ENCODE assay signal across 14 cellular contexts in genomic region chr18:48563027-48563426, GRCh38. TPM values are rescaled to one million over a fixed set of nuclear protein-coding genes. Genes with fewer than 3 reads are reported as not detected.
DNase-seq lines count a peak whose midpoint lies in the region; ATAC-seq and TF ChIP-seq lines count a peak whose summit lies in the region.
"Had no signal": no experiment of that assay in that cellular context is flagged by ENCODE, and none has a peak within 500 bp of the region (broad histone marks: within the 10 kb centered on the region; RNA-seq: fewer than 3 reads in every experiment).

No MANE protein-coding gene starts in this region.

- DNase-seq in A673 (ENCODE audit: low spot score) (peak; percentile 63), HK-2 (ENCODE audit: unreplicated experiment) (peak; percentile 46), amniotic epithelial cell (ENCODE audit: low read depth) (peak; percentile 80), hepatic stellate cell (ENCODE audit: low spot score) (peak; percentile 83), UCSD-AML1 (lab: John Stamatoyannopoulos, UW; ENCODE audit: unreplicated experiment) (no peak), Ammon's horn (ENCODE audit: low spot score) (no peak), T-helper 2 cell (no peak)
- DNase-seq: activated T-cell treated with anti-CD3 and anti-CD28 coated beads, Interleukin-2, amount 50 U/mL, for 48 hours; NCI-H748 treated with DMSO at 0.1 percent for 48 hours had no signal

- H3K27me3 ChIP-seq in A673 (replicated peaks; ENCODE audit: insufficient read depth, low read depth, low read length, poor library complexity), result no peaks in the 10 kb centered on the region
- H3K27me3 ChIP-seq: neutrophil had no signal

- no peaks in the 10 kb centered on the region for H3K36me3 ChIP-seq in A673 (ENCODE audit: insufficient read depth, low read length, poor library complexity, severe bottlenecking)
- H3K36me3 ChIP-seq: neutrophil had no signal

- no peak for TF ChIP-seq CTCF in A673 (conservative IDR thresholded peaks at IDR 0.05; ENCODE audit: low read depth, low read length)

- no peaks in the 10 kb centered on the region for H3K9me3 ChIP-seq in A673 (ENCODE audit: low read depth, low read length, poor library complexity, severe bottlenecking)

- no peak for ATAC-seq in HG03439 (IDR thresholded peaks at IDR 0.05; ENCODE audit: unreplicated experiment)
- ATAC-seq: GM12878 had no signal

- BruUV-seq in A673 (replicated peaks; lab: Mats Ljungman, UMichigan), result no TSS peak

- no peak overlapping the region for H3K27ac ChIP-seq in A673 (ENCODE audit: low read depth, low read length, poor library complexity, severe bottlenecking)
- H3K27ac ChIP-seq: KMS-11, neutrophil had no signal

- intact Hi-C loops in A673 (cut with micrococcal nuclease; ENCODE audit: unreplicated experiment), result no loop called here

- CTCF ChIA-PET in A673 (lab: Charles Lee), result no interaction called here

- H3K4me1 ChIP-seq in A673 (ENCODE audit: insufficient read depth, low read length, poor library complexity, severe bottlenecking), result peaks cover 13% of the 10 kb centered on the region

- POLR2A ChIA-PET in A673 (lab: Charles Lee; ENCODE audit: low non-redundant PET), result no interaction called here

- no peak overlapping the region for H3K4me3 ChIP-seq in A673 (ENCODE audit: low read depth, low read length, poor library complexity, severe bottlenecking)
- H3K4me3 ChIP-seq: coronary artery, GM12878 had no signal

RNA-seq across cellular contexts. Expression of gene CTIF, which starts 24.2 kb away (rescaled TPM):
- total RNA-seq in A673 (2021), result 23.5 and 29.8 TPM in 2 replicates

Comparison
In these comparisons a context has a peak if more than half of its experiments do, and no peak if none do; other contexts are left out.
1. DNase-seq: peak in A673 (single experiment), HK-2 (single experiment), amniotic epithelial cell (single experiment) and hepatic stellate cell (single experiment); none in UCSD-AML1 (single experiment), Ammon's horn (single experiment) and T-helper 2 cell (0 of 5).